ENCODE assay signal across 26 cellular contexts in the genomic region with DNA sequence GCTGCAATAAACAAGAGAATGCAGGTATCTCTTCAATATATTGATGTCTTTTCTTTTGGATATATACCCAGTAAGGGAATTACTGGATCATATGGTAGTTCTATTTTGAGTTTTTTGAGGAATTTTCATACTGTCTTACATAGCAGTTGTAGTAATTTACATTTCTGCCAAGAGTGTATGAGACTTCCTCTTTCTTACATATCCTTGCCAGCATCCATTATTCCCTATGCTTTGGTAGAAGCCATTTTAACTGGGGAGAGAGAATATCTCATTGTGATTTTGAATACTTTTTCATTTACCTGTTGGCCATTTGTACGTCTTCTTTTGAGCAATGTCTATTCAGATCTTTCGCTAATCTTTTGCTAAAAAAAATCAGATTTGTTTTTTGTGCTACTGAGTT.
"Had no signal": no experiment of that assay in that cellular context is flagged by ENCODE, and none has a peak within 500 bp of the region (broad histone marks: within the 10 kb centered on the region; RNA-seq: fewer than 3 reads in every experiment).

No MANE protein-coding gene starts in this region.

- ATAC-seq: effector memory CD8-positive, alpha-beta T cell; foreskin keratinocyte; gastroesophageal sphincter; left colon; left lobe of liver; left ventricle myocardium superior; lower lobe of right lung; mucosa of descending colon; naive thymus-derived CD8-positive, alpha-beta T cell had no signal

- H3K36me3 Mint-ChIP-seq: immature natural killer cell, naive B cell had no signal

- H3K27me3 Mint-ChIP-seq: dendritic cell treated with granulocyte-macrophage colony-stimulating factor and Interleukin-4, amounts not matched to agents 40 ng/mL and 50 ng/mL, for 4 days; effector memory CD8-positive, alpha-beta T cell; naive thymus-derived CD8-positive, alpha-beta T cell had no signal

- H3K4me3 Mint-ChIP-seq: dendritic cell treated with granulocyte-macrophage colony-stimulating factor and Interleukin-4, amounts not matched to agents 40 ng/mL and 50 ng/mL, for 4 days; effector memory CD8-positive, alpha-beta T cell; endodermal cell; immature natural killer cell; mesothelial cell of epicardium; naive B cell; naive thymus-derived CD8-positive, alpha-beta T cell had no signal

- H3K4me1 Mint-ChIP-seq: immature natural killer cell, mesothelial cell of epicardium, naive B cell had no signal

- FAIRE-seq: endometrium, frontal cortex, kidney had no signal

- H3K27me3 ChIP-seq: colonic mucosa, esophagus muscularis mucosa, foreskin keratinocyte, gastroesophageal sphincter, heart right ventricle had no signal

- H3K9me3 ChIP-seq: colonic mucosa, esophagus muscularis mucosa, gastroesophageal sphincter, heart right ventricle, lower lobe of right lung, mucosa of descending colon had no signal

- H3K4me3 ChIP-seq: colonic mucosa, esophagus muscularis mucosa, gastroesophageal sphincter, heart right ventricle, lower lobe of right lung, mucosa of descending colon had no signal

- H3K27ac ChIP-seq: colonic mucosa, esophagus muscularis mucosa, foreskin keratinocyte, gastroesophageal sphincter, heart right ventricle, lower lobe of right lung had no signal

- H3K36me3 ChIP-seq: colonic mucosa, esophagus muscularis mucosa, gastroesophageal sphincter, heart right ventricle, lower lobe of right lung had no signal

- H3K4me1 ChIP-seq: colonic mucosa, foreskin keratinocyte, gastroesophageal sphincter, lower lobe of right lung had no signal

- DNase-seq: colonic mucosa; cortex of kidney; effector CD8-positive, alpha-beta T cell; effector memory CD8-positive, alpha-beta T cell; endodermal cell; foreskin keratinocyte; heart right ventricle; hypothalamus; immature natural killer cell; islet precursor cell; kidney; kidney glomerular epithelial cell; left colon; left ventricle myocardium superior; lower lobe of right lung; mesenchymal stem cell; mucosa of descending colon; naive B cell; naive thymus-derived CD8-positive, alpha-beta T cell had no signal

- H3K9me3 Mint-ChIP-seq: effector memory CD8-positive, alpha-beta T cell had no signal

- H3K27ac Mint-ChIP-seq: dendritic cell treated with granulocyte-macrophage colony-stimulating factor and Interleukin-4, amounts not matched to agents 40 ng/mL and 50 ng/mL, for 4 days; effector memory CD8-positive, alpha-beta T cell; immature natural killer cell; mesothelial cell of epicardium; naive B cell had no signal
